Comparison of ENCODE assay signal across 17 cellular contexts in genomic region chr9:123168526-123168925, GRCh38.
"Had no signal": no experiment of that assay in that cellular context is flagged by ENCODE, and none has a peak within 500 bp of the region (broad histone marks: within the 10 kb centered on the region; RNA-seq: fewer than 3 reads in every experiment).

No MANE protein-coding gene starts in this region.

- DNase-seq: activated CD4-positive, alpha-beta memory T cell treated with anti-CD3 and anti-CD28 coated beads for 36 hours; activated CD8-positive, alpha-beta memory T cell treated with anti-CD3 and anti-CD28 coated beads, Interleukin-2, amount 10 ng/mL, durations not matched to agents 7 days and 5 days; activated naive CD4-positive, alpha-beta T cell treated with anti-CD3 and anti-CD28 coated beads, Interleukin-2, amount 50 U/mL, for 16 hours; activated T-cell treated with anti-CD3 and anti-CD28 coated beads, Interleukin-2, amount 50 U/mL, for 1 hour; gastrocnemius medialis; heart right ventricle; left lung; mammary epithelial cell; natural killer cell; nucleus accumbens; small intestine had no signal

- FAIRE-seq: astrocyte, bronchial epithelial cell, small intestine, urothelium cell line had no signal

- H3K36me3 ChIP-seq: gastrocnemius medialis, left lung, right atrium auricular region had no signal

- H3K27me3 ChIP-seq: gastrocnemius medialis, heart right ventricle, left lung, right atrium auricular region had no signal

- ATAC-seq: activated CD8-positive, alpha-beta memory T cell treated with anti-CD3 and anti-CD28 coated beads, Interleukin-2, amount 10 ng/mL, durations not matched to agents 7 days and 5 days; gastrocnemius medialis; heart right ventricle; left lung; natural killer cell had no signal

- H3K9me3 Mint-ChIP-seq: activated CD4-positive, alpha-beta memory T cell treated with anti-CD3 and anti-CD28 coated beads for 36 hours; activated T-helper 2 cell treated with anti-CD3 and anti-CD28 coated beads, Interferon-gamma antibody, Interleukin-2, Interleukin-4, amounts not matched to agents 10 μg/mL and 5 μg/mL and 100 μg/mL, durations not matched to agents 14 hours and 24 hours and 36 hours; natural killer cell had no signal

- H3K4me3 ChIP-seq: gastrocnemius medialis, heart right ventricle, left lung, right atrium auricular region had no signal

- H3K27me3 Mint-ChIP-seq: activated CD4-positive, alpha-beta memory T cell treated with anti-CD3 and anti-CD28 coated beads for 36 hours; activated CD8-positive, alpha-beta memory T cell treated with anti-CD3 and anti-CD28 coated beads, Interleukin-2, amount 10 ng/mL, durations not matched to agents 7 days and 5 days; progenitor cell of endocrine pancreas had no signal

- H3K36me3 Mint-ChIP-seq: activated CD8-positive, alpha-beta memory T cell treated with anti-CD3 and anti-CD28 coated beads, Interleukin-2, amount 10 ng/mL, durations not matched to agents 7 days and 5 days; natural killer cell had no signal

- H3K9me3 ChIP-seq: gastrocnemius medialis, heart right ventricle, left lung, right atrium auricular region had no signal

- H3K27ac Mint-ChIP-seq: activated CD4-positive, alpha-beta memory T cell treated with anti-CD3 and anti-CD28 coated beads for 36 hours; activated CD8-positive, alpha-beta memory T cell treated with anti-CD3 and anti-CD28 coated beads, Interleukin-2, amount 10 ng/mL, durations not matched to agents 7 days and 5 days; activated T-helper 2 cell treated with anti-CD3 and anti-CD28 coated beads, Interferon-gamma antibody, Interleukin-2, Interleukin-4, amounts not matched to agents 10 μg/mL and 5 μg/mL and 100 μg/mL, durations not matched to agents 14 hours and 24 hours and 36 hours; natural killer cell; progenitor cell of endocrine pancreas had no signal

- H3K27ac ChIP-seq: gastrocnemius medialis, heart right ventricle, left lung, right atrium auricular region had no signal

- H3K4me3 Mint-ChIP-seq: activated CD4-positive, alpha-beta memory T cell treated with anti-CD3 and anti-CD28 coated beads for 36 hours; activated CD8-positive, alpha-beta memory T cell treated with anti-CD3 and anti-CD28 coated beads, Interleukin-2, amount 10 ng/mL, durations not matched to agents 7 days and 5 days; natural killer cell had no signal

- H3K4me1 ChIP-seq: gastrocnemius medialis, left lung, right atrium auricular region had no signal

- H3K4me1 Mint-ChIP-seq: natural killer cell had no signal
